Comparison of ENCODE assay signal across 8 cellular contexts in the genomic region with DNA sequence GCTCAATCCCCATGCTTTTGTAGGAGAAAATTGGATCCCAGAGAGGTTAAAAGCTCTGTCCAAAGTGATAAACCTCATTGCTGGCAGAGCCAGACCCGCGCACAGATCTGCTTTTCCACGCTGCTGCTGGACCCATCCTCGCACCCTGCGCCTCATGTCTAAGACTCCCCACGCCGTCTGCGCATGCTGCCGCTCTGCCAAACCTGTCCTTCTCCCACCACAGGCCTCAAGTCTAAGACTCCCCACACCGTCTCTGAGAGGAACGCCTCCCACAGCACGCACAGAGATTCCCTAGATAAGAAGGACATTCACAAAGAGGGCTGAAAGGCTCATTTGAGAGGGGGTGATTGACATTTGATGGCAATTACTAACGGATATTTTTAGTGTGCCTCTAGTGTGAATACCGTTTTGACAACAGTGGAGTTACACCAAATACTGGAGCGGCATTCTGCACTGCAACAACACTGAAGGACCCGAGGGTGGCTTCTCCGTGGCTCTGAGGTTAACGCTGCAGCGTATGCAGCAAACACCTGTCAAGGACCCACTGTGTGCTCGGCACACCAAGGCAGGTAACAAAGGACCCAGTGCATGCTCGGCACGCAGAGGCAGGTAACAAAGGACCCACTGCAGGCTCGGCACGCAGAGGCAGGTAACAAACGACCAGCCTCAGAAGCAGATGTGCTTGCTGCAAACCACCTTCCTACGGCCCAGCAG.
DNase-seq lines count a peak whose midpoint lies in the region; ATAC-seq and TF ChIP-seq lines count a peak whose summit lies in the region.

No MANE protein-coding gene starts in this region.

- peak overlapping the region; percentile 52 for H3K4me3 ChIP-seq in fibroblast of villous mesenchyme (ENCODE audit: low read depth, low read length)

- H3K27ac Mint-ChIP-seq in T-helper 2 cell treated with Interferon-gamma antibody and Interleukin-4, amounts not matched to agents 5 μg/mL and 100 μg/mL, for 36 hours, result peak overlapping the region; percentile 91

- peak overlapping the region; percentile 91 for H3K4me3 Mint-ChIP-seq in T-helper 2 cell treated with Interferon-gamma antibody and Interleukin-4, amounts not matched to agents 5 μg/mL and 100 μg/mL, for 36 hours

- peaks cover 29% of the 10 kb centered on the region for H3K4me1 Mint-ChIP-seq in T-helper 2 cell treated with Interferon-gamma antibody and Interleukin-4, amounts not matched to agents 5 μg/mL and 100 μg/mL, for 36 hours (ENCODE audit: low read depth)

- H3K36me3 Mint-ChIP-seq in T-helper 2 cell treated with Interferon-gamma antibody and Interleukin-4, amounts not matched to agents 5 μg/mL and 100 μg/mL, for 36 hours (ENCODE audit: low read depth), result peaks cover 14% of the 10 kb centered on the region

- H3K27me3 Mint-ChIP-seq in T-helper 2 cell treated with Interferon-gamma antibody and Interleukin-4, amounts not matched to agents 5 μg/mL and 100 μg/mL, for 36 hours (ENCODE audit: low read depth), result no peaks in the 10 kb centered on the region

- no peak for DNase-seq in T-helper 2 cell treated with Interferon-gamma antibody and Interleukin-4, amounts not matched to agents 5 μg/mL and 100 μg/mL, for 36 hours (ENCODE audit: low spot score)
- DNase-seq in fibroblast of villous mesenchyme (ENCODE audit: low read depth) (no peak), sciatic nerve (ENCODE audit: low spot score) (no peak), retina (no peak)

- ATAC-seq in GM18498 (IDR thresholded peaks at IDR 0.05; ENCODE audit: unreplicated experiment), result peak; percentile 15
- peak; percentile 34 for ATAC-seq in sciatic nerve
- ATAC-seq in GM19328 (IDR thresholded peaks at IDR 0.05; ENCODE audit: unreplicated experiment), result no peak
- no peak for ATAC-seq in HG03457 (IDR thresholded peaks at IDR 0.05; ENCODE audit: unreplicated experiment)
- ATAC-seq in HG03039 (IDR thresholded peaks at IDR 0.05; ENCODE audit: unreplicated experiment), result no peak

- peaks cover 7% of the 10 kb centered on the region for H3K9me3 Mint-ChIP-seq in T-helper 2 cell treated with Interferon-gamma antibody and Interleukin-4, amounts not matched to agents 5 μg/mL and 100 μg/mL, for 36 hours

- intact Hi-C loops in sciatic nerve (cut with DNase I), result no loop called here

- no peak for TF ChIP-seq CTCF in fibroblast of villous mesenchyme (IDR thresholded peaks at IDR 0.05; ENCODE audit: insufficient read depth, low read depth, low read length)

Comparison
In these comparisons a context has a peak if more than half of its experiments do, and no peak if none do; other contexts are left out.
1. ATAC-seq: peak in GM18498 (single experiment) and sciatic nerve (single experiment); none in GM19328 (single experiment), HG03457 (single experiment) and HG03039 (single experiment).